Comparison of ENCODE assay signal across 22 cellular contexts in the genomic region with DNA sequence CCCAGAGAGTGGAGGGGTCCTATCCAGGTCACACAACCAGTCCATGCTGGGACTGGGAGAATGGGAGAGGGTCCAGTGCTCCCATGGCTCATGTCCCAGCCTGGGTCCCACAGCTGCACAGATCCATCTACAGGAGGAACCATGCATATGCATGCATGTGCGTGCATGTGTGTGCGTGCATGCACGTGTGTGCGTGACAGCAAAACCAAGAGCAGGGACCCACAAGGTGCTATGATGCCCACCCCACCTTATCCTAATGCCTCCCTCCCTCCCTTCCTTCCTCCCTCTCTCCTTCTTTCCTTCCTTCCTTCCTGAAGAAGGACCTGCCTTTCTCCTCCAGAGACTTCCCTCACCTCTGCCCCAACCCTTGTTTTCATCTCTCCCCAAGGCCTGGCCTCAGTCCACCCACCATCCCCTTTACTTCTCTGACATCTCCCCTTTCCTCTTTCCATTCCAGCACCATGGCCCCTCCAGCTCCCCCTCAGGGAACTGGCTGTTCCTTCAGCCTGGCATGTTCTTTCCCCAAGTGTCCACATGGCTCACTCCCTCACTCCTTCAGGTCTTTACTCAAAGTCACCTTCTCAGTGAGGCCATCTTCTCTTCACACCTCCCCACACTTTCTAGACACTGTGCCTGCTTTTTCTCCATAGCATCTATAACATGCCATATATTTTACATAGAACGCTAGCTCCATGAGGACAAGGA. TPM values are rescaled to one million over a fixed set of nuclear protein-coding genes. Genes with fewer than 3 reads are reported as not detected.
DNase-seq lines count a peak whose midpoint lies in the region; ATAC-seq, FAIRE-seq and TF ChIP-seq lines count a peak whose summit lies in the region.
"Had no signal": no experiment of that assay in that cellular context is flagged by ENCODE, and none has a peak within 500 bp of the region (broad histone marks: within the 10 kb centered on the region; RNA-seq: fewer than 3 reads in every experiment).

No MANE protein-coding gene starts in this region.

- TF ChIP-seq RAD21 in HepG2 (CRISPR knock-in tag; IDR thresholded peaks at IDR 0.05) = no peak

- CTCF ChIA-PET in HepG2 (lab: Yijun Ruan, JAX; ENCODE audit: low intra/inter-chr PET ratio, low total read pairs) = no interaction called here

- H3K36me3 ChIP-seq in ectodermal cell (ENCODE audit: control insufficient read depth, insufficient read depth, low read length) (no peaks in the 10 kb centered on the region), HepG2 (replicated peaks in 1 of 2; ENCODE audit: control insufficient read depth in 1 of 2, insufficient read depth in 2 of 2, low read length in 2 of 2) (no peaks in the 10 kb centered on the region), upper lobe of left lung (no peaks in the 10 kb centered on the region)
- H3K36me3 ChIP-seq: uterus had no signal

- BruUV-seq in HepG2 (replicated peaks; lab: Mats Ljungman, UMichigan) = no TSS peak

- H2AFZ ChIP-seq in HepG2 (ENCODE audit: low read length) = no peak overlapping the region

- 95 to 96% methylated on average over 5 of the region's 5 CpGs for WGBS in ectodermal cell, 2 experiments
- WGBS in HepG2 (ENCODE audit: low lambda C conversion rate) = 73% methylated on average over 4 of the region's 5 CpGs
- WGBS in upper lobe of left lung, 2 donors = 86% methylated on average over 5 of the region's 5 CpGs

- no peaks in the 10 kb centered on the region for H3K27me3 Mint-ChIP-seq in activated T-cell treated with anti-CD3 and anti-CD28 coated beads, Interleukin-2, amount 50 U/mL, for 72 hours (ENCODE audit: low read depth)
- H3K27me3 Mint-ChIP-seq in activated T-cell treated with anti-CD3 and anti-CD28 coated beads, Interleukin-2, amount 50 U/mL, for 4 hours (ENCODE audit: low read depth) = no peaks in the 10 kb centered on the region
- H3K27me3 Mint-ChIP-seq: naive B cell; stimulated activated naive CD8-positive, alpha-beta T cell treated with anti-CD3 and anti-CD28 coated beads, Interleukin-15, Interleukin-2, amounts not matched to agents 100 ng/mL and 50 ng/mL, for 24 hours had no signal

- no peak for DNase-seq in activated T-cell treated with anti-CD3 and anti-CD28 coated beads, Interleukin-2, amount 50 U/mL, for 72 hours
- no peak for DNase-seq in activated T-cell treated with anti-CD3 and anti-CD28 coated beads, Interleukin-2, amount 50 U/mL, for 4 hours
- DNase-seq in HepG2 (ENCODE audit: low spot score) (no peak), AG20443 (ENCODE audit: low spot score) (no peak), upper lobe of left lung (no peak), ACHN (no peak)
- no peak for DNase-seq in stimulated activated effector memory CD8-positive, alpha-beta T cell treated with anti-CD3 and anti-CD28 coated beads, Interleukin-12 subunit alpha, Interleukin-12 subunit beta, amount 100 ng/mL, for 72 hours (ENCODE audit: low spot score in 2 of 2)
- DNase-seq: activated naive CD4-positive, alpha-beta T cell; foreskin keratinocyte; naive B cell; NCI-H2081; NCI-H524; PC-3; T-helper 9 cell; uterus had no signal

- no peak for TF ChIP-seq POLR2A in HepG2 (IDR thresholded peaks at IDR 0.05; ENCODE audit: insufficient read depth in 1 of 2, low read depth in 2 of 2, low read length in 2 of 2)
- no peak for TF ChIP-seq POLR2A in upper lobe of left lung (IDR thresholded peaks at IDR 0.05)

- ATAC-seq in activated T-cell treated with anti-CD3 and anti-CD28 coated beads, Interleukin-2, amount 50 U/mL, for 72 hours (replicated peaks in 1 of 2) = peak; percentile 20 to 32
- ATAC-seq in activated T-cell treated with anti-CD3 and anti-CD28 coated beads, Interleukin-2, amount 50 U/mL, for 4 hours = no peak
- ATAC-seq in HepG2 (peak; percentile 28), upper lobe of left lung (ENCODE audit: low FRiP score in 2 of 2) (no peak)
- peak; percentile 60 for ATAC-seq in stimulated activated effector memory CD8-positive, alpha-beta T cell treated with anti-CD3 and anti-CD28 coated beads, Interleukin-12 subunit alpha, Interleukin-12 subunit beta, amount 100 ng/mL, for 72 hours
- ATAC-seq: foreskin keratinocyte, PC-3 had no signal

- no peaks in the 10 kb centered on the region for H3K9me3 ChIP-seq in ectodermal cell (ENCODE audit: control insufficient read depth, low read length)
- H3K9me3 ChIP-seq in HepG2 (ENCODE audit: low read length) = no peaks in the 10 kb centered on the region
- H3K9me3 ChIP-seq in upper lobe of left lung = no peaks in the 10 kb centered on the region
- H3K9me3 ChIP-seq: uterus had no signal

- H3K27ac ChIP-seq in ectodermal cell (ENCODE audit: insufficient read depth, low read depth, low read length, poor library complexity, severe bottlenecking) (peak overlapping the region; percentile 58), HepG2 (ENCODE audit: extremely low read length, insufficient read depth, low read length) (no peak overlapping the region), upper lobe of left lung (no peak overlapping the region)
- H3K27ac ChIP-seq: foreskin keratinocyte, uterus had no signal

- in situ Hi-C loops in HepG2 (cut with HindIII; ENCODE audit: extremely low pct_ligation_motif_present, low pct_unique_long_range_greater_than_20kb) (no loop called here), ACHN (cut with HindIII; ENCODE audit: low pct_ligation_motif_present, low pct_unique_long_range_greater_than_20kb, low sequenced_read_pairs) (no loop called here)

- FAIRE-seq in HepG2 (lab: Jason Lieb, UNC) = no peak
- FAIRE-seq: A204.1, endometrium, K562 had no signal

- H3K9me3 Mint-ChIP-seq in activated T-cell treated with anti-CD3 and anti-CD28 coated beads, Interleukin-2, amount 50 U/mL, for 72 hours = no peaks in the 10 kb centered on the region
- H3K9me3 Mint-ChIP-seq in activated T-cell treated with anti-CD3 and anti-CD28 coated beads, Interleukin-2, amount 50 U/mL, for 4 hours = no peaks in the 10 kb centered on the region
- no peaks in the 10 kb centered on the region for H3K9me3 Mint-ChIP-seq in stimulated activated effector memory CD8-positive, alpha-beta T cell treated with anti-CD3 and anti-CD28 coated beads, Interleukin-12 subunit alpha, Interleukin-12 subunit beta, amount 100 ng/mL, for 72 hours
- H3K9me3 Mint-ChIP-seq: naive B cell; stimulated activated naive CD8-positive, alpha-beta T cell treated with anti-CD3 and anti-CD28 coated beads, Interleukin-15, Interleukin-2, amounts not matched to agents 100 ng/mL and 50 ng/mL, for 24 hours had no signal

- no peaks in the 10 kb centered on the region for H4K20me1 ChIP-seq in HepG2 (ENCODE audit: insufficient read depth, low read length)

- H3K9ac ChIP-seq in HepG2 (ENCODE audit: insufficient read depth, low read depth, low read length) = no peak overlapping the region

- H3K36me3 Mint-ChIP-seq in activated T-cell treated with anti-CD3 and anti-CD28 coated beads, Interleukin-2, amount 50 U/mL, for 72 hours (ENCODE audit: insufficient read depth in 2 of 2) = no peaks in the 10 kb centered on the region
- H3K36me3 Mint-ChIP-seq in activated T-cell treated with anti-CD3 and anti-CD28 coated beads, Interleukin-2, amount 50 U/mL, for 4 hours (ENCODE audit: insufficient read depth) = no peaks in the 10 kb centered on the region
- H3K36me3 Mint-ChIP-seq in stimulated activated effector memory CD8-positive, alpha-beta T cell treated with anti-CD3 and anti-CD28 coated beads, Interleukin-12 subunit alpha, Interleukin-12 subunit beta, amount 100 ng/mL, for 72 hours = peaks cover 6% of the 10 kb centered on the region
- H3K36me3 Mint-ChIP-seq: CD14-positive monocyte, naive B cell had no signal

- H3K4me3 Mint-ChIP-seq in activated T-cell treated with anti-CD3 and anti-CD28 coated beads, Interleukin-2, amount 50 U/mL, for 72 hours = no peak overlapping the region
- H3K4me3 Mint-ChIP-seq in activated T-cell treated with anti-CD3 and anti-CD28 coated beads, Interleukin-2, amount 50 U/mL, for 4 hours = no peak overlapping the region
- H3K4me3 Mint-ChIP-seq in stimulated activated effector memory CD8-positive, alpha-beta T cell treated with anti-CD3 and anti-CD28 coated beads, Interleukin-12 subunit alpha, Interleukin-12 subunit beta, amount 100 ng/mL, for 72 hours = no peak overlapping the region
- H3K4me3 Mint-ChIP-seq: CD14-positive monocyte; stimulated activated naive CD8-positive, alpha-beta T cell treated with anti-CD3 and anti-CD28 coated beads, Interleukin-15, Interleukin-2, amounts not matched to agents 100 ng/mL and 50 ng/mL, for 24 hours had no signal

- TF ChIP-seq EP300 in HepG2 (IDR thresholded peaks at IDR 0.05; ENCODE audit: low read depth in 2 of 2, low read length in 2 of 2) (no peak), HepG2 (CRISPR knock-in tag; IDR thresholded peaks at IDR 0.05; ENCODE audit: borderline replicate concordance) (no peak), upper lobe of left lung (IDR thresholded peaks at IDR 0.05) (no peak)

- H3K27ac Mint-ChIP-seq in activated T-cell treated with anti-CD3 and anti-CD28 coated beads, Interleukin-2, amount 50 U/mL, for 72 hours = no peak overlapping the region
- H3K27ac Mint-ChIP-seq in stimulated activated effector memory CD8-positive, alpha-beta T cell treated with anti-CD3 and anti-CD28 coated beads, Interleukin-12 subunit alpha, Interleukin-12 subunit beta, amount 100 ng/mL, for 72 hours = no peak overlapping the region
- H3K27ac Mint-ChIP-seq: CD14-positive monocyte; naive B cell; stimulated activated naive CD8-positive, alpha-beta T cell treated with anti-CD3 and anti-CD28 coated beads, Interleukin-15, Interleukin-2, amounts not matched to agents 100 ng/mL and 50 ng/mL, for 24 hours had no signal

- no peak overlapping the region for H3K4me3 ChIP-seq in ectodermal cell (ENCODE audit: insufficient read depth, low read depth, low read length)
- no peak overlapping the region for H3K4me3 ChIP-seq in HepG2 (replicated peaks in 1 of 3; ENCODE audit: insufficient read depth in 1 of 3, low read depth in 2 of 3, low read length in 3 of 3)
- no peak overlapping the region for H3K4me3 ChIP-seq in upper lobe of left lung
- H3K4me3 ChIP-seq: K562, uterus had no signal

- H3K4me2 ChIP-seq in HepG2 (ENCODE audit: low read depth, low read length) = 0 out of 2 replicates have a peak overlapping the region, but pooled peaks have one; percentile 72

- H3K4me1 ChIP-seq in ectodermal cell (ENCODE audit: control insufficient read depth, insufficient read depth, low read length) = peaks cover 12% of the 10 kb centered on the region
- H3K4me1 ChIP-seq in HepG2 (ENCODE audit: insufficient read depth, low read length) = peaks cover 37% of the 10 kb centered on the region
- H3K4me1 ChIP-seq in upper lobe of left lung = peaks cover 0 to 9% (median 1%) of the 10 kb centered on the region in 4 donors
- H3K4me1 ChIP-seq: foreskin keratinocyte, uterus had no signal

- POLR2A ChIA-PET in HepG2 (lab: Yijun Ruan, JAX) = interaction anchor here (0.7 to 2.2 kb wide), 3 partner anchors 23 to 93 kb away, joined by 3 to 10 read pairs (median 3); a partner anchor contains a TSS

- H3K79me2 ChIP-seq in HepG2 (ENCODE audit: insufficient read depth, low read length) = no peaks in the 10 kb centered on the region

- intact Hi-C loops in HepG2 (cut with micrococcal nuclease; ENCODE audit: unreplicated experiment) = loop anchor here (2.0 kb wide), 1 partner anchor 14 kb away; no protein-coding TSS in a partner anchor

- no peaks in the 10 kb centered on the region for H3K27me3 ChIP-seq in ectodermal cell (ENCODE audit: control insufficient read depth, insufficient read depth, low read length, poor library complexity, severe bottlenecking)
- H3K27me3 ChIP-seq in HepG2 (ENCODE audit: control insufficient read depth in 1 of 2, insufficient read depth in 2 of 2, low read length in 2 of 2) = no peaks in the 10 kb centered on the region
- H3K27me3 ChIP-seq in upper lobe of left lung = no peaks in the 10 kb centered on the region
- H3K27me3 ChIP-seq: foreskin keratinocyte, uterus had no signal

- TF ChIP-seq CTCF in HepG2 (CRISPR knock-in tag; IDR thresholded peaks at IDR 0.05) = no peak
- TF ChIP-seq CTCF in upper lobe of left lung (IDR thresholded peaks at IDR 0.05) = no peak

- H3K4me1 Mint-ChIP-seq in activated T-cell treated with anti-CD3 and anti-CD28 coated beads, Interleukin-2, amount 50 U/mL, for 72 hours (ENCODE audit: low read depth) = no peaks in the 10 kb centered on the region
- no peaks in the 10 kb centered on the region for H3K4me1 Mint-ChIP-seq in activated T-cell treated with anti-CD3 and anti-CD28 coated beads, Interleukin-2, amount 50 U/mL, for 4 hours (ENCODE audit: low read depth)
- no peaks in the 10 kb centered on the region for H3K4me1 Mint-ChIP-seq in stimulated activated effector memory CD8-positive, alpha-beta T cell treated with anti-CD3 and anti-CD28 coated beads, Interleukin-12 subunit alpha, Interleukin-12 subunit beta, amount 100 ng/mL, for 72 hours

RNA-seq across cellular contexts. Expression of a gene that starts 21.8 kb away (rescaled TPM):
- not detected for total RNA-seq in activated T-cell treated with anti-CD3 and anti-CD28 coated beads, Interleukin-2, amount 50 U/mL, for 72 hours
- not detected for total RNA-seq in activated T-cell treated with anti-CD3 and anti-CD28 coated beads, Interleukin-2, amount 50 U/mL, for 4 hours
- 0.61 TPM for polyA plus RNA-seq in ectodermal cell (2013, experiment 1 of 4)
- 0.09 TPM for polyA plus RNA-seq in ectodermal cell (2013, experiment 2 of 4)
- not detected for polyA plus RNA-seq in ectodermal cell (2013, experiment 3 of 4)
- 0.73 TPM for polyA plus RNA-seq in ectodermal cell (2013, experiment 4 of 4)
- total RNA-seq in HepG2 (2016; rRNA removed; fragmentation: Illumina TruSeq; extraction: Trizol) (0.58 and 1.9 TPM in 2 replicates), upper lobe of left lung (10 to 100 TPM in 1 of 6 donors, 1 to 10 TPM in 5; 2.1 to 23.0 (median 4.8) TPM)
- total RNA-seq in HepG2 (2016; cell fraction: cytosol; rRNA removed; fragmentation: Illumina TruSeq; extraction: Trizol; ENCODE audit: low read depth) = 0.71 and 0.81 TPM in 2 replicates
- 1.0 and 1.6 TPM in 2 replicates for total RNA-seq in HepG2 (2016; cell fraction: insoluble cytoplasmic fraction; rRNA removed; fragmentation: Illumina TruSeq; extraction: Trizol)
- 0.74 and 0.86 TPM in 2 replicates for total RNA-seq in HepG2 (2016; cell fraction: membrane; rRNA removed; fragmentation: Illumina TruSeq; extraction: Trizol)
- 2.8 and 3.0 TPM in 2 replicates for total RNA-seq in HepG2 (2016; cell fraction: nucleus; rRNA removed; fragmentation: Illumina TruSeq; extraction: Trizol)
- 2.1 and 5.6 TPM in 2 replicates for polyA plus RNA-seq in HepG2 (2011; rRNA removed)
- 2.7 and 3.2 TPM in 2 replicates for polyA plus RNA-seq in HepG2 (2011; cell fraction: cytosol; rRNA removed)
- polyA plus RNA-seq in HepG2 (2011; cell fraction: nucleus; rRNA removed) = 24.1 and 31.8 TPM in 2 replicates
- polyA plus RNA-seq in HepG2 (2012) = 7.9 and 9.8 TPM in 2 replicates
- polyA plus RNA-seq in HepG2 (2016; cell fraction: cytosol; fragmentation: Illumina TruSeq; extraction: Trizol; ENCODE audit: low read depth) = 0.60 and 0.85 TPM in 2 replicates
- polyA plus RNA-seq in HepG2 (2016; cell fraction: insoluble cytoplasmic fraction; fragmentation: Illumina TruSeq; extraction: Trizol; ENCODE audit: low read depth) = 0.82 and 1.2 TPM in 2 replicates
- 1.2 and 1.7 TPM in 2 replicates for polyA plus RNA-seq in HepG2 (2016; cell fraction: membrane; fragmentation: Illumina TruSeq; extraction: Trizol; ENCODE audit: low read depth)
- polyA plus RNA-seq in HepG2 (2016; cell fraction: nucleus; fragmentation: Illumina TruSeq; extraction: Trizol; ENCODE audit: insufficient read depth, low read depth) = 7.8 and 9.5 TPM in 2 replicates
- polyA minus RNA-seq in HepG2 (2011; rRNA and poly(A)+ RNA removed; ENCODE audit: low replicate concordance) = 1.9 and 6.0 TPM in 2 replicates
- polyA minus RNA-seq in HepG2 (2011; cell fraction: cytosol; rRNA and poly(A)+ RNA removed) = 1.2 and 1.5 TPM in 2 replicates
- 6.2 and 6.6 TPM in 2 replicates for polyA minus RNA-seq in HepG2 (2011; cell fraction: nucleus; rRNA and poly(A)+ RNA removed)
- total RNA-seq: foreskin keratinocyte, PC-3, pulmonary artery endothelial cell had no signal
- polyA plus RNA-seq: CD14-positive monocyte, foreskin keratinocyte had no signal

Comparison
In these comparisons a context has a peak if more than half of its experiments do, and no peak if none do; other contexts are left out.
1. ATAC-seq: peak in activated T-cell treated with anti-CD3 and anti-CD28 coated beads, Interleukin-2, amount 50 U/mL, for 72 hours (2 of 2), HepG2 (single experiment) and stimulated activated effector memory CD8-positive, alpha-beta T cell treated with anti-CD3 and anti-CD28 coated beads, Interleukin-12 subunit alpha, Interleukin-12 subunit beta, amount 100 ng/mL, for 72 hours (single experiment); none in activated T-cell treated with anti-CD3 and anti-CD28 coated beads, Interleukin-2, amount 50 U/mL, for 4 hours (0 of 2) and upper lobe of left lung (0 of 2).